ENCODE assay signal across 8 cellular contexts in the genomic region with DNA sequence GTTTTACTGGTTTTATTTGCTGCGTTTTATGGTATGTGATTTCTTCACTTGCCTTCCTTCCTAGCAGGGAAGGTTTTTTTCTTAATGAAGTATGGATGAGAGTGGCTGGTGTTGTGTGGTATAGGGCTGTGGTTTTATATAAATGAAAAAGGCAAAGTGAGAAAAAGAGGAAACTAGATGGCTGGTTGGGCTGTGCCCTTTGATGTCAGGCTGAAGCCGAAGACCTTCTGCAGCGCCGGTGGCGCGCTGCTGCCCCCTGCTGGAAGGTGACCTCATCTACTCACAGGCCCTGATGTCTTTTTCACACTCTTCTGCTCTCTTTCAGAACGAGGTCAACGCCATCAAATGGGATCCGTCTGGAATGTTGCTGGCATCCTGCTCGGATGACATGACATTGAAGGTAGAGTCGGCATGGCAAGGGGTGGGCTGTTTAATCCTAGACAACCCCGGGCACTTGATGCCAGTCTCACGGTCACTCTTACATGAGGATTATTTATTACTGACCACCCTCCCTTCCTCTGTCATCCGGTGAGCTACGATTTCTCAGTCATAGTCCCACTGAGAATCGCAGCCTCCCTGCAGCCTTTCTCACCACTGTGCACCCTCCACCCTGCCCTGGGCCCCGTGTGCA. TPM values are rescaled to one million over a fixed set of nuclear protein-coding genes. Genes with fewer than 3 reads are reported as not detected.
DNase-seq lines count a peak whose midpoint lies in the region; ATAC-seq, FAIRE-seq and TF ChIP-seq lines count a peak whose summit lies in the region.

No MANE protein-coding gene starts in this region.

- H4K91ac ChIP-seq in neuronal stem cell (ENCODE audit: low read depth, low read length, poor library complexity), result no peak overlapping the region

- H2BK15ac ChIP-seq in neuronal stem cell (ENCODE audit: low read length), result no peak overlapping the region

- TF ChIP-seq CTCF in D721Med (IDR thresholded peaks at IDR 0.05; ENCODE audit: insufficient read depth, missing control alignments) (peak; percentile 59), fibroblast of pulmonary artery (IDR thresholded peaks at IDR 0.05; ENCODE audit: low read length, missing control alignments) (peak; percentile 72)

- peaks cover 2% of the 10 kb centered on the region for H3K79me1 ChIP-seq in neuronal stem cell (ENCODE audit: low read depth, low read length)

- no peak overlapping the region for H2BK5ac ChIP-seq in neuronal stem cell (ENCODE audit: low read length)

- ATAC-seq in GM21423 (IDR thresholded peaks at IDR 0.05; ENCODE audit: unreplicated experiment), result peak; percentile 68

- peaks cover 4% of the 10 kb centered on the region in 2 donors for H3K9me3 ChIP-seq in neuronal stem cell (replicated peaks in 1 of 2; ENCODE audit: control insufficient read depth in 2 of 2, insufficient read depth in 1 of 2, low read depth in 1 of 2, low read length in 2 of 2)

- H2AK5ac ChIP-seq in neuronal stem cell (ENCODE audit: low read depth, low read length), result no peak overlapping the region

- H3K4me1 ChIP-seq in neuronal stem cell (ENCODE audit: control insufficient read depth in 2 of 2, insufficient read depth in 1 of 2, low read depth in 1 of 2, low read length in 2 of 2), result no peaks in the 10 kb centered on the region

- no peak overlapping the region for H3K14ac ChIP-seq in neuronal stem cell (ENCODE audit: low read length)

- H3K23ac ChIP-seq in neuronal stem cell (ENCODE audit: low read depth, low read length, poor library complexity), result no peak overlapping the region

- H3K36me3 ChIP-seq in neuronal stem cell (replicated peaks in 1 of 2; ENCODE audit: control insufficient read depth in 2 of 2, insufficient read depth in 2 of 2, low read length in 2 of 2), result peaks cover 31 to 68% of the 10 kb centered on the region in 2 donors

- H4K8ac ChIP-seq in neuronal stem cell (ENCODE audit: low read depth, low read length), result no peak overlapping the region

- H2BK12ac ChIP-seq in neuronal stem cell (ENCODE audit: low read length), result no peak overlapping the region

- H3K4me2 ChIP-seq in neuronal stem cell (ENCODE audit: insufficient read depth, low read length, poor library complexity, severe bottlenecking), result no peak overlapping the region

- H3K27ac ChIP-seq in neuronal stem cell (replicated peaks; ENCODE audit: low read length) (no peak overlapping the region), substantia nigra (ENCODE audit: low read depth, low read length, poor library complexity, severe bottlenecking) (no peak overlapping the region)

- H3K4me3 ChIP-seq in fibroblast of pulmonary artery (replicated peaks; ENCODE audit: low read depth, low read length) (no peak overlapping the region), neuronal stem cell (ENCODE audit: low read length in 2 of 2) (no peak overlapping the region)

- no peak overlapping the region for H3K9ac ChIP-seq in neuronal stem cell (ENCODE audit: low read depth, low read length, poor library complexity)

- H3K18ac ChIP-seq in neuronal stem cell (ENCODE audit: low read length), result no peak overlapping the region

- no peak overlapping the region for H2BK120ac ChIP-seq in neuronal stem cell (ENCODE audit: low read depth, low read length)

- no peak overlapping the region for H2AFZ ChIP-seq in neuronal stem cell (ENCODE audit: low read length)

- FAIRE-seq in D721Med (lab: Jason Lieb, UNC), result no peak

- peak; percentile 84 for TF ChIP-seq RAD21 in Ishikawa (IDR thresholded peaks at IDR 0.05; ENCODE audit: low read depth)

- H3K4ac ChIP-seq in neuronal stem cell (ENCODE audit: low read length), result no peak overlapping the region

- TF ChIP-seq EP300 in Ishikawa (IDR thresholded peaks at IDR 0.05; ENCODE audit: borderline replicate concordance), result no peak

- no peaks in the 10 kb centered on the region for H3K27me3 ChIP-seq in neuronal stem cell (ENCODE audit: control insufficient read depth in 3 of 3, insufficient read depth in 3 of 3, low read depth in 1 of 3, low read length in 3 of 3)

- DNase-seq in D721Med (ENCODE audit: insufficient read length, low spot score) (peak; percentile 35), RKO (ENCODE audit: low spot score) (peak; percentile 63), fibroblast of pulmonary artery (ENCODE audit: low read depth) (peak; percentile 73), neuronal stem cell (ENCODE audit: low spot score) (peak; percentile 53), substantia nigra (lab: John Stamatoyannopoulos, UW) (peak in 47 of 49 donors; percentile 0 to 80 (median 48))
- peak; percentile 49 to 68 for DNase-seq in activated T-helper 1 cell treated with anti-CD3 and anti-CD28 coated beads, Interleukin-2, amount 50 U/mL, for 16 hours (ENCODE audit: low read depth in 1 of 2, low spot score in 1 of 2)

- no CpG with 5 or more reads among the region's 17 CpGs for WGBS in neuronal stem cell (ENCODE audit: extremely low coverage in 2 of 2, insufficient read length in 2 of 2, insufficient replicate concordance in 1 of 2), 2 donors

TF ChIP-seq in Ishikawa, 13 proteins besides CTCF, POLR2A, EP300 and RAD21:
- TF ChIP-seq NFIC (IDR thresholded peaks at IDR 0.05) (no peak), CREB1 (IDR thresholded peaks at IDR 0.05; ENCODE audit: low read depth) (no peak), TCF12 (IDR thresholded peaks at IDR 0.05; ENCODE audit: low read depth) (no peak), CEBPB (IDR thresholded peaks at IDR 0.05) (no peak)
TF ChIP-seq in Ishikawa: peak in this region for 0.

RNA-seq across cellular contexts. Expression of gene GPR143, which starts 56.6 kb away (rescaled TPM):
- 8.5 TPM for polyA plus RNA-seq in neuronal stem cell (2013, experiment 1 of 2)
- 8.2 TPM for polyA plus RNA-seq in neuronal stem cell (2013, experiment 2 of 2)
